ENCODE assay signal across 8 cellular contexts in genomic region chr14:68248481-68249255, GRCh38.
DNase-seq lines count a peak whose midpoint lies in the region; ATAC-seq, FAIRE-seq and TF ChIP-seq lines count a peak whose summit lies in the region.

No MANE protein-coding gene starts in this region.

- TF ChIP-seq EP300 in HepG2 (IDR thresholded peaks at IDR 0.05; ENCODE audit: low read depth in 2 of 2, low read length in 2 of 2) (no peak), HepG2 (CRISPR knock-in tag; IDR thresholded peaks at IDR 0.05; ENCODE audit: borderline replicate concordance) (no peak)

- H3K9me3 ChIP-seq in OCI-LY1 (ENCODE audit: low read length) (no peaks in the 10 kb centered on the region), HepG2 (ENCODE audit: low read length) (no peaks in the 10 kb centered on the region), WERI-Rb-1 (ENCODE audit: severe bottlenecking) (no peaks in the 10 kb centered on the region)

- ATAC-seq in HepG2 (peak; percentile 61), HG02840 (IDR thresholded peaks at IDR 0.05; ENCODE audit: low FRiP score, unreplicated experiment) (no peak)

- POLR2A ChIA-PET in HepG2 (lab: Yijun Ruan, JAX): no interaction called here

- H3K36me3 ChIP-seq in OCI-LY1 (ENCODE audit: insufficient read depth, low read length) (no peaks in the 10 kb centered on the region), HepG2 (replicated peaks in 1 of 2; ENCODE audit: control insufficient read depth in 1 of 2, insufficient read depth in 2 of 2, low read length in 2 of 2) (no peaks in the 10 kb centered on the region), WERI-Rb-1 (no peaks in the 10 kb centered on the region)

- H4K20me1 ChIP-seq in OCI-LY1 (ENCODE audit: insufficient read depth, low read length) (no peaks in the 10 kb centered on the region), HepG2 (ENCODE audit: insufficient read depth, low read length) (no peaks in the 10 kb centered on the region)

- no peaks in the 10 kb centered on the region for H3K27me3 ChIP-seq in OCI-LY1 (ENCODE audit: insufficient read depth, low read length)
- H3K27me3 ChIP-seq in HepG2 (ENCODE audit: control insufficient read depth in 1 of 2, insufficient read depth in 2 of 2, low read length in 2 of 2): no peaks in the 10 kb centered on the region
- no peaks in the 10 kb centered on the region for H3K27me3 ChIP-seq in WERI-Rb-1 (ENCODE audit: insufficient read depth, low read depth, severe bottlenecking)

- H3K4me3 ChIP-seq in OCI-LY1 (ENCODE audit: low read depth, low read length, poor library complexity, severe bottlenecking): no peak overlapping the region
- no peak overlapping the region for H3K4me3 ChIP-seq in HepG2 (replicated peaks in 1 of 3; ENCODE audit: insufficient read depth in 1 of 3, low read depth in 2 of 3, low read length in 3 of 3)
- no peak overlapping the region for H3K4me3 ChIP-seq in WERI-Rb-1 (ENCODE audit: low read depth, low read length)

- in situ Hi-C loops in HepG2 (cut with HindIII; ENCODE audit: extremely low pct_ligation_motif_present, low pct_unique_long_range_greater_than_20kb): loop anchor here (5.0 to 10.0 kb wide), 2 partner anchors 304 to 569 kb away; no protein-coding TSS in a partner anchor

- H3K9ac ChIP-seq in OCI-LY1 (ENCODE audit: low read length): peak overlapping the region; percentile 61
- no peak overlapping the region for H3K9ac ChIP-seq in HepG2 (ENCODE audit: insufficient read depth, low read depth, low read length)

- 76% methylated on average over 6 of the region's 7 CpGs for WGBS in HepG2 (ENCODE audit: low lambda C conversion rate)

- peak; percentile 73 for FAIRE-seq in HepG2 (lab: Jason Lieb, UNC)

- H3K4me1 ChIP-seq in OCI-LY1 (ENCODE audit: insufficient read depth, low read length, severe bottlenecking) (peaks cover 70% of the 10 kb centered on the region), HepG2 (ENCODE audit: insufficient read depth, low read length) (peaks cover 65% of the 10 kb centered on the region)

- no peak overlapping the region for H2AFZ ChIP-seq in OCI-LY1 (ENCODE audit: low read length)
- H2AFZ ChIP-seq in HepG2 (ENCODE audit: low read length): no peak overlapping the region

- no peak for TF ChIP-seq POLR2A in HepG2 (IDR thresholded peaks at IDR 0.05; ENCODE audit: insufficient read depth in 1 of 2, low read depth in 2 of 2, low read length in 2 of 2)

- TF ChIP-seq CTCF in OCI-LY1 (IDR thresholded peaks at IDR 0.05; ENCODE audit: low read length): peak; percentile 69
- TF ChIP-seq CTCF in HepG2 (CRISPR knock-in tag; IDR thresholded peaks at IDR 0.05): peak; percentile 69
- no peak for TF ChIP-seq CTCF in WERI-Rb-1 (IDR thresholded peaks at IDR 0.05; ENCODE audit: low read depth, low read length)

- no peaks in the 10 kb centered on the region for H3F3A ChIP-seq in OCI-LY1 (ENCODE audit: insufficient read depth, low read length)

- no TSS peak for BruUV-seq in HepG2 (replicated peaks; lab: Mats Ljungman, UMichigan)

- H3K27ac ChIP-seq in OCI-LY1 (ENCODE audit: low read depth, low read length, poor library complexity, severe bottlenecking) (peak overlapping the region; percentile 92), HepG2 (ENCODE audit: extremely low read length, insufficient read depth, low read length) (no peak overlapping the region), WERI-Rb-1 (no peak overlapping the region)

- DNase-seq in Daoy (ENCODE audit: low read depth) (peak; percentile 81), HT1080 (ENCODE audit: low read depth) (peak; percentile 74), dedifferentiated amniotic fluid mesenchymal stem cell (ENCODE audit: extremely low spot score) (peak; percentile 68), HepG2 (ENCODE audit: low spot score) (peak; percentile 54), superior temporal gyrus (ENCODE audit: extremely low spot score) (peak; percentile 79), WERI-Rb-1 (no peak)

- peak overlapping the region; percentile 54 for H3K4me2 ChIP-seq in OCI-LY1 (ENCODE audit: low read length)
- H3K4me2 ChIP-seq in HepG2 (ENCODE audit: low read depth, low read length): no peak overlapping the region

- TF ChIP-seq RAD21 in HepG2 (CRISPR knock-in tag; IDR thresholded peaks at IDR 0.05): peak; percentile 62; the same call in 1 of the 2 replicates

- H3K79me2 ChIP-seq in OCI-LY1 (ENCODE audit: insufficient read depth, low read length) (no peaks in the 10 kb centered on the region), HepG2 (ENCODE audit: insufficient read depth, low read length) (no peaks in the 10 kb centered on the region)

- H3K9me2 ChIP-seq in OCI-LY1 (ENCODE audit: low read depth, low read length): no peaks in the 10 kb centered on the region

- intact Hi-C loops in HepG2 (cut with micrococcal nuclease; ENCODE audit: unreplicated experiment): loop anchor here (1.0 to 10.0 kb wide), 8 partner anchors 49 to 567 kb away; no protein-coding TSS in a partner anchor

- CTCF ChIA-PET in HepG2 (lab: Yijun Ruan, JAX; ENCODE audit: low intra/inter-chr PET ratio, low total read pairs): interaction anchor here (0.7 to 2.5 kb wide), 4 partner anchors 144 to 568 kb away, joined by 3 to 15 read pairs (median 10); no protein-coding TSS in a partner anchor

TF ChIP-seq in HepG2, 621 proteins besides CTCF, POLR2A, EP300 and RAD21 (continues in another document):
- TF ChIP-seq ZNF687 (CRISPR knock-in tag; IDR thresholded peaks at IDR 0.05) (peak; percentile 45; the same call in 1 of the 2 replicates), NFATC3 (CRISPR knock-in tag; IDR thresholded peaks at IDR 0.05) (0 out of 2 replicates have a peak, but pooled peaks have one; percentile 46), NFE2 (CRISPR knock-in tag; IDR thresholded peaks at IDR 0.05) (no peak), ZNF513 (CRISPR knock-in tag; conservative IDR thresholded peaks at IDR 0.05) (no peak), CEBPB (IDR thresholded peaks at IDR 0.05; ENCODE audit: borderline replicate concordance, low read depth, low read length) (no peak)
- TF ChIP-seq, protein P1, sequence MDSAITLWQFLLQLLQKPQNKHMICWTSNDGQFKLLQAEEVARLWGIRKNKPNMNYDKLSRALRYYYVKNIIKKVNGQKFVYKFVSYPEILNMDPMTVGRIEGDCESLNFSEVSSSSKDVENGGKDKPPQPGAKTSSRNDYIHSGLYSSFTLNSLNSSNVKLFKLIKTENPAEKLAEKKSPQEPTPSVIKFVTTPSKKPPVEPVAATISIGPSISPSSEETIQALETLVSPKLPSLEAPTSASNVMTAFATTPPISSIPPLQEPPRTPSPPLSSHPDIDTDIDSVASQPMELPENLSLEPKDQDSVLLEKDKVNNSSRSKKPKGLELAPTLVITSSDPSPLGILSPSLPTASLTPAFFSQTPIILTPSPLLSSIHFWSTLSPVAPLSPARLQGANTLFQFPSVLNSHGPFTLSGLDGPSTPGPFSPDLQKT (CRISPR knock-in tag; IDR thresholded peaks at IDR 0.05; ENCODE audit: borderline replicate concordance): no peak
- TF ChIP-seq, protein P2, sequence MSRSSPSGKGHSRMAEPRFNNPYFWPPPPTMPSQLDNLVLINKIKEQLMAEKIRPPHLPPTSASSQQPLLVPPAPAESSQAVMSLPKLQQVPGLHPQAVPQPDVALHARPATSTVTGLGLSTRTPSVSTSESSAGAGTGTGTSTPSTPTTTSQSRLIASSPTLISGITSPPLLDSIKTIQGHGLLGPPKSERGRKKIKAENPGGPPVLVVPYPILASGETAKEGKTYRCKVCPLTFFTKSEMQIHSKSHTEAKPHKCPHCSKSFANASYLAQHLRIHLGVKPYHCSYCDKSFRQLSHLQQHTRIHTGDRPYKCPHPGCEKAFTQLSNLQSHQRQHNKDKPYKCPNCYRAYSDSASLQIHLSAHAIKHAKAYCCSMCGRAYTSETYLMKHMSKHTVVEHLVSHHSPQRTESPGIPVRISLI (CRISPR knock-in tag; IDR thresholded peaks at IDR 0.05; ENCODE audit: borderline replicate concordance): peak; percentile 70; the same call in 1 of the 2 replicates
